ENCODE assay signal across 8 cellular contexts in the genomic region with DNA sequence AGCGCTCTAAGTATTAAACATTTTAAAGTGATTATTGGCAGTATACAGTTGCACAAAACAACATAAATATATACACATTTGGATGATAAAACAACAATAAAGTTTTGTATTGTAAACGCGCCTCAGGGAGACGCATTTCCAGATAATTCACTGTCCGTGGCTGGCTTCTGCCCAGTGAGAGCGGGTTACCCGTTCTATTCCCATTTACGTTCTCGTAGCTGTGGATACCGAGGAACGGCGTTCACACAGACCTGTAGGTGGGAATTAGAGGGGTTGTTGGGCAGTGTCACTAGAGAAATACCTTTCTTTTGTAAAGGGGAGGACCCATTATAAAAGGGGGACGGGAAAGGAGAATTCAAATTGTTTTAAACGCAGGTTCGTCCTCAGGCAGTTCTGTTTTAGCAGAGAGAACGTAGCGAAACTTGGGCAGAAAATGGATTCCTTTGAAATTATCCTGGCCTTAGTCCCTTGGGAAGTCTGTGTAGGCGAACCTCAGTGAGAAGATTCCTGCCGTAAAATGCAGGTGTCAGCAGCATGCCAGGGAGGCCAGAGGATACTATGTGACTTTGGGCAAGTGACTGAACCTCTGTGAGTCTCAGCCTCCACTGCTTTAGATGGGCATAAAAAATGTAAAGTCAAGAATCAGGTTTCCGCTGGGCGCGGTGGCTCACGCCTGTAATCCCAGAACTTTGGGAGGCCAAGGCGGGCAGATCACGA. TPM values are rescaled to one million over a fixed set of nuclear protein-coding genes. Genes with fewer than 3 reads are reported as not detected.
DNase-seq lines count a peak whose midpoint lies in the region; ATAC-seq and TF ChIP-seq lines count a peak whose summit lies in the region.

No MANE protein-coding gene starts in this region.

- TF ChIP-seq CTCF in body of pancreas (IDR thresholded peaks at IDR 0.05) = no peak
- TF ChIP-seq CTCF in lower lobe of right lung (IDR thresholded peaks at IDR 0.05) = no peak
- no peak for TF ChIP-seq CTCF in vagina (IDR thresholded peaks at IDR 0.05)

- H3K27me3 ChIP-seq in body of pancreas (no peaks in the 10 kb centered on the region), lower lobe of right lung (ENCODE audit: low read depth) (no peaks in the 10 kb centered on the region), vagina (no peaks in the 10 kb centered on the region)

- no peak for DNase-seq in stimulated activated naive CD8-positive, alpha-beta T cell treated with anti-CD3 and anti-CD28 coated beads, Interleukin-15, Interleukin-2, amounts not matched to agents 100 U/mL and 50 U/mL, for 24 hours
- no peak for DNase-seq in body of pancreas
- no peak for DNase-seq in lower lobe of right lung
- DNase-seq in vagina (ENCODE audit: extremely low spot score in 2 of 2) = no peak
- DNase-seq in NCI-H1436 treated with DMSO at 0.1 percent for 48 hours (lab: John Stamatoyannopoulos, UW) = no peak
- DNase-seq in NCI-H82 (lab: John Stamatoyannopoulos, UW) = no peak

- H3K36me3 ChIP-seq in body of pancreas (replicated peaks in 1 of 2; ENCODE audit: insufficient read depth in 1 of 2, low read depth in 2 of 2) (no peaks in the 10 kb centered on the region), lower lobe of right lung (peaks cover 13% of the 10 kb centered on the region), vagina (no peaks in the 10 kb centered on the region)

- H3K36me3 Mint-ChIP-seq in stimulated activated naive CD8-positive, alpha-beta T cell treated with anti-CD3 and anti-CD28 coated beads, Interleukin-15, Interleukin-2, amounts not matched to agents 100 ng/mL and 50 ng/mL, for 24 hours (ENCODE audit: low read depth) = peaks cover 15% of the 10 kb centered on the region

- 22 to 26% methylated on average over 24 to 25 of the region's 25 CpGs for WGBS in body of pancreas, 2 donors

- intact Hi-C loops in body of pancreas (cut with DNase I) (no loop called here), lower lobe of right lung (cut with DNase I) (no loop called here), vagina (cut with DNase I) (no loop called here)

- H3K27ac ChIP-seq in body of pancreas (peak overlapping the region; percentile 76 to 94 (median 88)), lower lobe of right lung (peak overlapping the region; percentile 96), vagina (peak overlapping the region; percentile 93)

- peaks cover 35% of the 10 kb centered on the region for H3K4me1 Mint-ChIP-seq in stimulated activated naive CD8-positive, alpha-beta T cell treated with anti-CD3 and anti-CD28 coated beads, Interleukin-15, Interleukin-2, amounts not matched to agents 100 ng/mL and 50 ng/mL, for 24 hours (ENCODE audit: low read depth)

- ATAC-seq in stimulated activated naive CD8-positive, alpha-beta T cell treated with anti-CD3 and anti-CD28 coated beads, Interleukin-15, Interleukin-2, amounts not matched to agents 100 U/mL and 50 U/mL, for 24 hours = no peak
- no peak for ATAC-seq in body of pancreas
- ATAC-seq in lower lobe of right lung = no peak
- no peak for ATAC-seq in HG02840 (IDR thresholded peaks at IDR 0.05; ENCODE audit: low FRiP score, unreplicated experiment)

- H3K9me3 ChIP-seq in body of pancreas (no peaks in the 10 kb centered on the region), lower lobe of right lung (no peaks in the 10 kb centered on the region), vagina (no peaks in the 10 kb centered on the region)

- peak overlapping the region; percentile 92 for H3K27ac Mint-ChIP-seq in stimulated activated naive CD8-positive, alpha-beta T cell treated with anti-CD3 and anti-CD28 coated beads, Interleukin-15, Interleukin-2, amounts not matched to agents 100 ng/mL and 50 ng/mL, for 24 hours

- H3K4me1 ChIP-seq in body of pancreas (peaks cover 25% of the 10 kb centered on the region), lower lobe of right lung (peaks cover 37% of the 10 kb centered on the region), vagina (peaks cover 46% of the 10 kb centered on the region)

- H3K27me3 Mint-ChIP-seq in stimulated activated naive CD8-positive, alpha-beta T cell treated with anti-CD3 and anti-CD28 coated beads, Interleukin-15, Interleukin-2, amounts not matched to agents 100 ng/mL and 50 ng/mL, for 24 hours = no peaks in the 10 kb centered on the region

- H3K4me3 ChIP-seq in body of pancreas = peak overlapping the region; percentile 82 to 94
- H3K4me3 ChIP-seq in lower lobe of right lung = peak overlapping the region; percentile 95
- peak overlapping the region; percentile 95 to 100 for H3K4me3 ChIP-seq in vagina

- no peaks in the 10 kb centered on the region for H3K9me3 Mint-ChIP-seq in stimulated activated naive CD8-positive, alpha-beta T cell treated with anti-CD3 and anti-CD28 coated beads, Interleukin-15, Interleukin-2, amounts not matched to agents 100 ng/mL and 50 ng/mL, for 24 hours

- H3K4me3 Mint-ChIP-seq in stimulated activated naive CD8-positive, alpha-beta T cell treated with anti-CD3 and anti-CD28 coated beads, Interleukin-15, Interleukin-2, amounts not matched to agents 100 ng/mL and 50 ng/mL, for 24 hours = peak overlapping the region; percentile 90

- no peak for TF ChIP-seq POLR2A in body of pancreas (IDR thresholded peaks at IDR 0.05)
- TF ChIP-seq POLR2A in vagina (IDR thresholded peaks at IDR 0.05) = no peak

RNA-seq across cellular contexts. Expression of a gene that starts 0.8 kb away (rescaled TPM):
- total RNA-seq in body of pancreas (10 to 100 TPM in 1 of 2 donors, 1 to 10 TPM in 1; 8.8 to 16.5 TPM), lower lobe of right lung (27.1 TPM), vagina (13.3 TPM)

RNA-seq across cellular contexts. Expression of a gene that starts 36.5 kb away (rescaled TPM):
- total RNA-seq in body of pancreas = under 1 TPM in 1 of 2 donors, not detected in 1; 0.33 TPM
- total RNA-seq in lower lobe of right lung = not detected
- total RNA-seq in vagina = not detected

RNA-seq across cellular contexts. Expression of a gene that starts 40.0 kb away (rescaled TPM):
- total RNA-seq in body of pancreas = 10 to 100 TPM; 11.4 to 14.5 TPM
- 17.8 TPM for total RNA-seq in lower lobe of right lung
- total RNA-seq in vagina = 25.3 TPM

RNA-seq across cellular contexts. Expression of a gene that starts 40.4 kb away (rescaled TPM):
- total RNA-seq in body of pancreas (100 to 1,000 TPM; 174 to 176 TPM), lower lobe of right lung (223 TPM), vagina (319 TPM)

RNA-seq across cellular contexts. Expression of a gene that starts 54.7 kb away (rescaled TPM):
- total RNA-seq in body of pancreas (10 to 100 TPM; 54.5 to 71.9 TPM), lower lobe of right lung (56.0 TPM), vagina (51.3 TPM)
